In genomic region chr4:87975466-87975865, GRCh38 we compare ENCODE assay signal across 9 cellular contexts. TPM values are rescaled to one million over a fixed set of nuclear protein-coding genes. Genes with fewer than 3 reads are reported as not detected.
DNase-seq lines count a peak whose midpoint lies in the region; ATAC-seq and TF ChIP-seq lines count a peak whose summit lies in the region.
"Had no signal": no experiment of that assay in that cellular context is flagged by ENCODE, and none has a peak within 500 bp of the region (broad histone marks: within the 10 kb centered on the region; RNA-seq: fewer than 3 reads in every experiment).

TSS of gene SPP1 (plus strand) at chr4:87975714. CDS start at chr4:87976896, 1,182 bp downstream.

- peaks cover 2% of the 10 kb centered on the region for H3K4me1 ChIP-seq in fibroblast of lung (ENCODE audit: control insufficient read depth, extremely low read depth, insufficient read depth, low read length)

- H3K9ac ChIP-seq in fibroblast of lung (ENCODE audit: insufficient read depth, low read length): no peak within 1 kb of the TSS

- DNase-seq in Ammon's horn (ENCODE audit: low spot score): peak; percentile 93
- peak; percentile 22 for DNase-seq in SW480 (ENCODE audit: low spot score)
- DNase-seq in fibroblast of lung (ENCODE audit: low read depth in 2 of 2): peak in 1 of 2 donors; percentile 68
- DNase-seq in occipital lobe (lab: John Stamatoyannopoulos, UW): peak; percentile 68
- no peak for DNase-seq in SW 1271 (lab: John Stamatoyannopoulos, UW)
- no peak for DNase-seq in NCI-H1436 (lab: John Stamatoyannopoulos, UW)

- H3K36me3 ChIP-seq in fibroblast of lung (ENCODE audit: control insufficient read depth, insufficient read depth, low read length): no peaks in the 10 kb centered on the region
- H3K36me3 ChIP-seq: upper lobe of left lung had no signal

- no peaks in the 10 kb centered on the region for H3K9me3 ChIP-seq in fibroblast of lung (ENCODE audit: control insufficient read depth, insufficient read depth, low read depth, low read length)
- H3K9me3 ChIP-seq: upper lobe of left lung had no signal

- H3K4me3 ChIP-seq in fibroblast of lung (replicated peaks in 1 of 4; ENCODE audit: control extremely low read depth in 1 of 4, insufficient read depth in 1 of 4, low read depth in 3 of 4, low read length in 4 of 4): no peak within 1 kb of the TSS
- H3K4me3 ChIP-seq: upper lobe of left lung had no signal

- no peaks in the 10 kb centered on the region for H3K27me3 ChIP-seq in fibroblast of lung (ENCODE audit: control insufficient read depth, insufficient read depth, low read length)
- H3K27me3 ChIP-seq: upper lobe of left lung had no signal

- H3K27ac ChIP-seq in fibroblast of lung (ENCODE audit: insufficient read depth, low read length): no peak within 1 kb of the TSS
- H3K27ac ChIP-seq: upper lobe of left lung had no signal

- peak within 1 kb of the TSS; percentile 11 for H3K4me2 ChIP-seq in fibroblast of lung (ENCODE audit: extremely low read depth, insufficient read depth, low read length)

- no peaks in the 10 kb centered on the region for H4K20me1 ChIP-seq in fibroblast of lung (ENCODE audit: control insufficient read depth, extremely low read depth, insufficient read depth, low read length)

- ATAC-seq in GM18870 (IDR thresholded peaks at IDR 0.05; ENCODE audit: unreplicated experiment): peak; percentile 62
- peak; percentile 60 for ATAC-seq in HG03442 (IDR thresholded peaks at IDR 0.05; ENCODE audit: unreplicated experiment)

- no peak for TF ChIP-seq CTCF in fibroblast of lung (conservative IDR thresholded peaks at IDR 0.05 in 1 of 2, IDR thresholded peaks at IDR 0.05 in 1 of 2; ENCODE audit: low read depth in 1 of 2, low read length in 2 of 2)

- no peaks in the 10 kb centered on the region for H3K79me2 ChIP-seq in fibroblast of lung (ENCODE audit: control insufficient read depth, insufficient read depth, low read length)

- H2AFZ ChIP-seq in fibroblast of lung (ENCODE audit: low read length): peak within 1 kb of the TSS; percentile 37

RNA-seq across cellular contexts. Expression of gene SPP1, which starts in this region (rescaled TPM):
- total RNA-seq in fibroblast of lung: 0.17 and 0.26 TPM in 2 replicates
- polyA plus RNA-seq in fibroblast of lung: 0.59 and 1.5 TPM in 2 replicates
- 0.45 and 1.1 TPM in 2 replicates for polyA plus RNA-seq in fibroblast of lung (2012)
- polyA minus RNA-seq in fibroblast of lung (ENCODE audit: low replicate concordance): 2.0 TPM in 1 of 2 replicates, not detected in the other
- 190 TPM for total RNA-seq in occipital lobe

Comparison
In these comparisons a context has a peak if more than half of its experiments do, and no peak if none do; other contexts are left out.
1. RNA of gene SPP1 (total RNA-seq): 190 TPM in occipital lobe (single experiment); 0.17 to 0.26 TPM in fibroblast of lung; every median in the first group is over 100 times any median in the second.
2. DNase-seq: peak in Ammon's horn (single experiment), SW480 (single experiment) and occipital lobe (single experiment); none in SW 1271 (0 of 2) and NCI-H1436 (single experiment).